In genomic region chr3:141493152-141493551, GRCh38 we compare ENCODE assay signal across 30 cellular contexts. TPM values are rescaled to one million over a fixed set of nuclear protein-coding genes. Genes with fewer than 3 reads are reported as not detected.
DNase-seq lines count a peak whose midpoint lies in the region; ATAC-seq, FAIRE-seq and TF ChIP-seq lines count a peak whose summit lies in the region.
"Had no signal": no experiment of that assay in that cellular context is flagged by ENCODE, and none has a peak within 500 bp of the region (broad histone marks: within the 10 kb centered on the region; RNA-seq: fewer than 3 reads in every experiment).

No MANE protein-coding gene starts in this region.

- no peak overlapping the region for H3K4me3 ChIP-seq in A549
- H3K4me3 ChIP-seq in CD4-positive, alpha-beta memory T cell (ENCODE audit: low read length in 2 of 2), result no peak overlapping the region
- H3K4me3 ChIP-seq: breast epithelium, gastroesophageal sphincter, GM23338, pancreas, smooth muscle cell, thoracic aorta had no signal

- WGBS in A549 (ENCODE audit: missing lambda C conversion rate), result 92% methylated on average over 1 of the region's 1 CpG

- FAIRE-seq in A549 (lab: Jason Lieb, UNC), result peak; percentile 63
- FAIRE-seq: islet of Langerhans, pancreas had no signal

- no peaks in the 10 kb centered on the region for H3K27me3 Mint-ChIP-seq in CD4-positive, alpha-beta memory T cell
- no peaks in the 10 kb centered on the region for H3K27me3 Mint-ChIP-seq in T-helper 2 cell treated with Interferon-gamma antibody and Interleukin-4, amounts not matched to agents 5 μg/mL and 100 μg/mL, for 36 hours (ENCODE audit: low read depth)
- no peaks in the 10 kb centered on the region for H3K27me3 Mint-ChIP-seq in central memory CD8-positive, alpha-beta T cell
- no peaks in the 10 kb centered on the region for H3K27me3 Mint-ChIP-seq in stimulated activated naive B cell treated with anti-CD40 and anti-IgM and Interleukin-4, amounts not matched to agents 10 μg/mL and 1 μg/mL and 100 μg/mL, for 72 hours

- no peak overlapping the region for H3K27ac ChIP-seq in A549
- H3K27ac ChIP-seq in CD4-positive, alpha-beta memory T cell (ENCODE audit: low read depth, low read length), result no peak overlapping the region
- H3K27ac ChIP-seq: breast epithelium, gastroesophageal sphincter, pancreas, thoracic aorta, VCaP had no signal

- no peak for TF ChIP-seq RAD21 in A549 (conservative IDR thresholded peaks at IDR 0.05 in 1 of 2, IDR thresholded peaks at IDR 0.05 in 1 of 2)

- no peaks in the 10 kb centered on the region for H3K27me3 ChIP-seq in CD4-positive, alpha-beta memory T cell (ENCODE audit: insufficient read depth, low read length)
- H3K27me3 ChIP-seq: breast epithelium, gastroesophageal sphincter, pancreas had no signal

- no peak for TF ChIP-seq POLR2A in A549 (IDR thresholded peaks at IDR 0.05; ENCODE audit: low read length)

- H3K9me3 ChIP-seq in A549, result no peaks in the 10 kb centered on the region
- H3K9me3 ChIP-seq in CD4-positive, alpha-beta memory T cell (ENCODE audit: control insufficient read depth in 1 of 2, low read length in 2 of 2), result no peaks in the 10 kb centered on the region
- H3K9me3 ChIP-seq: breast epithelium, gastroesophageal sphincter, pancreas, SK-N-SH, thoracic aorta had no signal

- H3K4me1 ChIP-seq in A549, result peaks cover 25% of the 10 kb centered on the region
- peaks cover 85% of the 10 kb centered on the region for H3K4me1 ChIP-seq in CD4-positive, alpha-beta memory T cell (ENCODE audit: insufficient read depth, low read length)

- peak overlapping the region; percentile 26 to 75 (median 53) for H3K27ac Mint-ChIP-seq in CD4-positive, alpha-beta memory T cell
- no peak overlapping the region for H3K27ac Mint-ChIP-seq in T-helper 2 cell treated with Interferon-gamma antibody and Interleukin-4, amounts not matched to agents 5 μg/mL and 100 μg/mL, for 36 hours
- H3K27ac Mint-ChIP-seq in central memory CD8-positive, alpha-beta T cell (ENCODE audit: low read depth), result no peak overlapping the region
- H3K27ac Mint-ChIP-seq in stimulated activated naive B cell treated with anti-CD40 and anti-IgM and Interleukin-4, amounts not matched to agents 10 μg/mL and 1 μg/mL and 100 μg/mL, for 72 hours, result no peak overlapping the region
- H3K27ac Mint-ChIP-seq: GM23338, HFFc6, nephron progenitor cell had no signal

- H3K4me1 Mint-ChIP-seq in CD4-positive, alpha-beta memory T cell, result peaks cover 69 to 96% (median 81%) of the 10 kb centered on the region in 4 donors
- H3K4me1 Mint-ChIP-seq in T-helper 2 cell treated with Interferon-gamma antibody and Interleukin-4, amounts not matched to agents 5 μg/mL and 100 μg/mL, for 36 hours (ENCODE audit: low read depth), result peaks cover 66% of the 10 kb centered on the region
- H3K4me1 Mint-ChIP-seq in central memory CD8-positive, alpha-beta T cell, result peaks cover 77% of the 10 kb centered on the region
- H3K4me1 Mint-ChIP-seq in stimulated activated naive B cell treated with anti-CD40 and anti-IgM and Interleukin-4, amounts not matched to agents 10 μg/mL and 1 μg/mL and 100 μg/mL, for 72 hours, result peaks cover 29 to 60% of the 10 kb centered on the region in 2 donors

- POLR2A ChIA-PET in A549 (lab: Yijun Ruan, JAX), result no interaction called here
- POLR2A ChIA-PET in CD4-positive, alpha-beta memory T cell (lab: Charles Lee; ENCODE audit: partially characterized antibody), result interaction anchor here (2.2 kb wide), 1 partner anchor 32 kb away, joined by 6 read pairs; no protein-coding TSS in a partner anchor

- no peak for DNase-seq in A549 (ENCODE audit: low read depth in 1 of 2, low spot score in 1 of 2)
- peak in 1 of 5 donors; percentile 17 for DNase-seq in CD4-positive, alpha-beta memory T cell
- DNase-seq in T-helper 2 cell treated with Interferon-gamma antibody and Interleukin-4, amounts not matched to agents 5 μg/mL and 100 μg/mL, for 36 hours (ENCODE audit: low spot score), result no peak
- DNase-seq in central memory CD8-positive, alpha-beta T cell (ENCODE audit: low spot score in 2 of 2), result no peak
- DNase-seq in islet precursor cell, result no peak
- DNase-seq in stimulated activated naive B cell treated with anti-CD40 and anti-IgM and Interleukin-4, amounts not matched to agents 10 μg/mL and 1 μg/mL and 100 μg/mL, for 72 hours, result no peak
- DNase-seq in NCI-H345 treated with DMSO at 0.1 percent for 48 hours (lab: John Stamatoyannopoulos, UW; ENCODE audit: unreplicated experiment), result no peak
- DNase-seq: activated CD4-positive, alpha-beta T cell treated with anti-CD3 and anti-CD28 coated beads, Interleukin-2, amount 50 U/mL, for 48 hours; amygdala; cortex of kidney; DMS53; GDM1; HFFc6; hypothalamus; IMR-90; left ventricle myocardium superior; NCI-H2029 treated with DMSO at 0.1 percent for 48 hours; NCI-H226; NCI-H774; nephron progenitor cell; pancreas; SK-N-SH; stimulated activated CD4-positive, alpha-beta T cell treated with anti-CD3 and anti-CD28 coated beads, Interleukin-2, amount 100 ng/mL, for 24 hours had no signal

- intact Hi-C loops in CD4-positive, alpha-beta memory T cell (cut with micrococcal nuclease), result no loop called here

- ATAC-seq in A549, result no peak
- peak; percentile 56 for ATAC-seq in central memory CD8-positive, alpha-beta T cell (replicated peaks; ENCODE audit: extremely low read depth, poor library complexity, severe bottlenecking)
- no peak for ATAC-seq in stimulated activated naive B cell treated with anti-CD40 and anti-IgM and Interleukin-4, amounts not matched to agents 10 μg/mL and 1 μg/mL and 100 μg/mL, for 72 hours (replicated peaks)
- ATAC-seq: gastroesophageal sphincter, GM23338, left ventricle myocardium superior, pancreas had no signal

- no peaks in the 10 kb centered on the region for H3K36me3 ChIP-seq in CD4-positive, alpha-beta memory T cell (ENCODE audit: insufficient read depth, low read length)
- H3K36me3 ChIP-seq: breast epithelium, gastroesophageal sphincter, pancreas, thoracic aorta had no signal

- peaks cover 0 to 3% (median 0%) of the 10 kb centered on the region in 8 donors for H3K9me3 Mint-ChIP-seq in CD4-positive, alpha-beta memory T cell
- H3K9me3 Mint-ChIP-seq in T-helper 2 cell treated with Interferon-gamma antibody and Interleukin-4, amounts not matched to agents 5 μg/mL and 100 μg/mL, for 36 hours, result peaks cover 25% of the 10 kb centered on the region
- H3K9me3 Mint-ChIP-seq in central memory CD8-positive, alpha-beta T cell, result no peaks in the 10 kb centered on the region
- H3K9me3 Mint-ChIP-seq in stimulated activated naive B cell treated with anti-CD40 and anti-IgM and Interleukin-4, amounts not matched to agents 10 μg/mL and 1 μg/mL and 100 μg/mL, for 72 hours, result no peaks in the 10 kb centered on the region
- H3K9me3 Mint-ChIP-seq: GM23338, HFFc6 had no signal

- CTCF ChIA-PET in A549 (lab: Yijun Ruan, JAX), result interaction anchor here (1.1 to 1.4 kb wide), 2 partner anchors 10 to 27 kb away, joined by 3 to 4 read pairs; no protein-coding TSS in a partner anchor
- CTCF ChIA-PET in CD4-positive, alpha-beta memory T cell (lab: Charles Lee; ENCODE audit: partially characterized antibody), result interaction anchor here (0.6 to 2.1 kb wide), 3 partner anchors 33 to 68 kb away, joined by 3 to 6 read pairs (median 3); no protein-coding TSS in a partner anchor

- TF ChIP-seq EP300 in A549 (IDR thresholded peaks at IDR 0.05), result no peak

- no peak overlapping the region for H3K4me2 ChIP-seq in A549
- H3K4me2 ChIP-seq: GM23338, SK-N-SH, smooth muscle cell had no signal

- no peak for TF ChIP-seq CTCF in A549 (IDR thresholded peaks at IDR 0.05)

- H3K36me3 Mint-ChIP-seq in CD4-positive, alpha-beta memory T cell, result peaks cover 16 to 26% of the 10 kb centered on the region in 2 donors
- H3K36me3 Mint-ChIP-seq in T-helper 2 cell treated with Interferon-gamma antibody and Interleukin-4, amounts not matched to agents 5 μg/mL and 100 μg/mL, for 36 hours (ENCODE audit: low read depth), result peaks cover 65% of the 10 kb centered on the region
- peaks cover 5% of the 10 kb centered on the region for H3K36me3 Mint-ChIP-seq in central memory CD8-positive, alpha-beta T cell (ENCODE audit: insufficient read depth)
- peaks cover 6 to 35% of the 10 kb centered on the region in 2 donors for H3K36me3 Mint-ChIP-seq in stimulated activated naive B cell treated with anti-CD40 and anti-IgM and Interleukin-4, amounts not matched to agents 10 μg/mL and 1 μg/mL and 100 μg/mL, for 72 hours

- H3K4me3 Mint-ChIP-seq in CD4-positive, alpha-beta memory T cell, result peak overlapping the region in 5 of 8 donors; percentile 29 to 70 (median 49)
- H3K4me3 Mint-ChIP-seq in T-helper 2 cell treated with Interferon-gamma antibody and Interleukin-4, amounts not matched to agents 5 μg/mL and 100 μg/mL, for 36 hours, result peak overlapping the region; percentile 27
- no peak overlapping the region for H3K4me3 Mint-ChIP-seq in central memory CD8-positive, alpha-beta T cell
- no peak overlapping the region for H3K4me3 Mint-ChIP-seq in stimulated activated naive B cell treated with anti-CD40 and anti-IgM and Interleukin-4, amounts not matched to agents 10 μg/mL and 1 μg/mL and 100 μg/mL, for 72 hours
- H3K4me3 Mint-ChIP-seq: GM23338, HFFc6, nephron progenitor cell had no signal

TF ChIP-seq in A549, 52 proteins besides CTCF, POLR2A, EP300 and RAD21 (continues in another document):
- TF ChIP-seq PBX3 (IDR thresholded peaks at IDR 0.05) (no peak), ZSCAN20 (CRISPR knock-in tag; IDR thresholded peaks at IDR 0.05) (no peak), ZNF302 (CRISPR knock-in tag; IDR thresholded peaks at IDR 0.05) (no peak), KDM5A (IDR thresholded peaks at IDR 0.05) (no peak), HEYL (CRISPR knock-in tag; IDR thresholded peaks at IDR 0.05) (no peak), MAX (IDR thresholded peaks at IDR 0.05) (no peak), CBX8 (IDR thresholded peaks at IDR 0.05) (no peak)

RNA-seq across cellular contexts. Expression of gene RASA2, which starts 6.3 kb away (rescaled TPM):
- polyA plus RNA-seq in A549 (2011; rRNA removed) (9.2 and 12.0 TPM in 2 replicates), A549 (2017; fragmentation: RNase III; extraction: RNeasy Plus Mini Kit Qiagen cat#74134 plus additional on column Dnase treatment) (5.0 to 6.8 TPM (median 6.7 TPM) in 3 replicates)
- 2.0 and 2.1 TPM in 2 replicates for polyA plus RNA-seq in A549 (2012; cell fraction: cytosol; rRNA removed)
- polyA plus RNA-seq in A549 (2012; cell fraction: nucleus; rRNA removed), result 2.7 and 3.1 TPM in 2 replicates
- polyA minus RNA-seq in A549 (2011; rRNA and poly(A)+ RNA removed), result 4.9 and 7.9 TPM in 2 replicates
- 10 to 100 TPM; 78.9 to 80.9 TPM for total RNA-seq in CD4-positive, alpha-beta memory T cell
- polyA plus RNA-seq in CD4-positive, alpha-beta memory T cell, result 10 to 100 TPM; 29.4 to 35.1 TPM

Comparison
In these comparisons a context has a peak if more than half of its experiments do, and no peak if none do; other contexts are left out.
1. H3K27ac Mint-ChIP-seq: peak in CD4-positive, alpha-beta memory T cell (7 of 7); none in T-helper 2 cell treated with Interferon-gamma antibody and Interleukin-4, amounts not matched to agents 5 μg/mL and 100 μg/mL, for 36 hours (single experiment), central memory CD8-positive, alpha-beta T cell (single experiment) and stimulated activated naive B cell treated with anti-CD40 and anti-IgM and Interleukin-4, amounts not matched to agents 10 μg/mL and 1 μg/mL and 100 μg/mL, for 72 hours (single experiment).
2. H3K4me3 Mint-ChIP-seq: peak in CD4-positive, alpha-beta memory T cell (5 of 8) and T-helper 2 cell treated with Interferon-gamma antibody and Interleukin-4, amounts not matched to agents 5 μg/mL and 100 μg/mL, for 36 hours (single experiment); none in central memory CD8-positive, alpha-beta T cell (single experiment) and stimulated activated naive B cell treated with anti-CD40 and anti-IgM and Interleukin-4, amounts not matched to agents 10 μg/mL and 1 μg/mL and 100 μg/mL, for 72 hours (0 of 2).